ENCODE assay signal across 26 cellular contexts in the genomic region with DNA sequence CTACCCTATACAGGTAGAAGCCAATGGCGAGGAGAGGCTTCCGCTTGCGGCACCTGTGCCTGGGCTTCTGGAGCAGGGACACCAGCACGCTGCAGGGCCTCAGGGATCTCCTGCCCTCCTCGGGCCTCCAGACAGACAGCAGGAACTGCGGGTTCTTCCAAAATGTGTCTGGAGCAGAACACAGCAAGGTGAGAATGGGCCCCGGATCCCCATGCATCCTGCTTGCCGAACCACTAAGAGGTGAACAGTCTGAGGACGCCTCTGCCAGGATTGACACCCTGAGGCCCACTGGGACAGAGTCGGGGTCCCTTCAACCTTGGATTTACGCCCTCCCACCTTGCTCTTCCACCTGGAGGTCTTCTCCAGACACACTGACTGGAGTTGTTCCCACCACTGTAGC. TPM values are rescaled to one million over a fixed set of nuclear protein-coding genes. Genes with fewer than 3 reads are reported as not detected.
"Had no signal": no experiment of that assay in that cellular context is flagged by ENCODE, and none has a peak within 500 bp of the region (broad histone marks: within the 10 kb centered on the region; RNA-seq: fewer than 3 reads in every experiment).

No MANE protein-coding gene starts in this region.

- H3K27me3 Mint-ChIP-seq: dendritic cell treated with granulocyte-macrophage colony-stimulating factor and Interleukin-4, amounts not matched to agents 40 ng/mL and 50 ng/mL, for 4 days; memory B cell; stimulated activated naive CD8-positive, alpha-beta T cell treated with anti-CD3 and anti-CD28 coated beads, Interleukin-15, amount 100 ng/mL, for 72 hours had no signal

- H3K9me3 Mint-ChIP-seq: dendritic cell treated with granulocyte-macrophage colony-stimulating factor and Interleukin-4, amounts not matched to agents 40 ng/mL and 50 ng/mL, for 4 days; immature natural killer cell; natural killer cell treated with Interleukin-12 subunit alpha and Interleukin-12 subunit beta and Interleukin-15 and Interleukin-18, amount 100 ng/mL, for 72 hours; neural crest cell; stimulated activated naive CD8-positive, alpha-beta T cell treated with anti-CD3 and anti-CD28 coated beads, Interleukin-15, amount 100 ng/mL, for 72 hours had no signal

- H3K4me3 ChIP-seq: esophagus squamous epithelium, lung, prostate gland, right atrium auricular region, smooth muscle cell, suprapubic skin, transverse colon had no signal

- H3K4me1 Mint-ChIP-seq: immature natural killer cell; neural crest cell; stimulated activated naive CD8-positive, alpha-beta T cell treated with anti-CD3 and anti-CD28 coated beads, Interleukin-15, amount 100 ng/mL, for 72 hours had no signal

- H3K4me1 ChIP-seq: prostate gland, right atrium auricular region, suprapubic skin, transverse colon had no signal

- ATAC-seq: sciatic nerve; stimulated activated naive CD8-positive, alpha-beta T cell treated with anti-CD3 and anti-CD28 coated beads, Interleukin-15, amount 100 ng/mL, for 72 hours had no signal

- H3K36me3 Mint-ChIP-seq: immature natural killer cell; natural killer cell treated with Interleukin-12 subunit alpha and Interleukin-12 subunit beta and Interleukin-15 and Interleukin-18, amount 100 ng/mL, for 72 hours had no signal

- H3K4me2 ChIP-seq: smooth muscle cell had no signal

- H3K36me3 ChIP-seq: prostate gland, right atrium auricular region, suprapubic skin, transverse colon had no signal

- H3K27ac Mint-ChIP-seq: dendritic cell treated with granulocyte-macrophage colony-stimulating factor and Interleukin-4, amounts not matched to agents 40 ng/mL and 50 ng/mL, for 4 days; immature natural killer cell; memory B cell; natural killer cell treated with Interleukin-12 subunit alpha and Interleukin-12 subunit beta and Interleukin-15 and Interleukin-18, amount 100 ng/mL, for 72 hours had no signal

- DNase-seq: effector memory CD4-positive, alpha-beta T cell; erythroblast; esophagus squamous epithelium; foreskin melanocyte; glutamatergic neuron; hypothalamus; immature natural killer cell; stimulated activated CD4-positive, alpha-beta T cell treated with anti-CD3 and anti-CD28 coated beads, Interleukin-12 subunit alpha, Interleukin-12 subunit beta, amount 100 ng/mL, for 4 hours; stimulated activated CD4-positive, alpha-beta T cell treated with anti-CD3 and anti-CD28 coated beads, Interleukin-1b, Interleukin-23, amount 100 ng/mL, for 48 hours; stimulated activated CD4-positive, alpha-beta T cell treated with anti-CD3 and anti-CD28 coated beads, Interleukin-4, amount 100 ng/mL, for 1 hour; stimulated activated CD8-positive, alpha-beta memory T cell treated with anti-CD3 and anti-CD28 coated beads, Interleukin-4, amount 100 ng/mL, for 48 hours; stimulated activated naive CD4-positive, alpha-beta T cell; stimulated activated naive CD8-positive, alpha-beta T cell treated with anti-CD3 and anti-CD28 coated beads, Interleukin-15, amount 100 ng/mL, for 72 hours; transverse colon had no signal

- H3K4me3 Mint-ChIP-seq: dendritic cell treated with granulocyte-macrophage colony-stimulating factor and Interleukin-4, amounts not matched to agents 40 ng/mL and 50 ng/mL, for 4 days; immature natural killer cell; memory B cell; natural killer cell treated with Interleukin-12 subunit alpha and Interleukin-12 subunit beta and Interleukin-15 and Interleukin-18, amount 100 ng/mL, for 72 hours; neural crest cell; stimulated activated naive CD8-positive, alpha-beta T cell treated with anti-CD3 and anti-CD28 coated beads, Interleukin-15, amount 100 ng/mL, for 72 hours had no signal

- H3K27ac ChIP-seq: esophagus squamous epithelium, prostate gland, right atrium auricular region, suprapubic skin, transverse colon had no signal

- H3K27me3 ChIP-seq: right atrium auricular region, suprapubic skin, transverse colon had no signal

- H3K9me3 ChIP-seq: esophagus squamous epithelium, prostate gland, right atrium auricular region, suprapubic skin, transverse colon had no signal

RNA-seq across cellular contexts. Expression of a gene that starts 25.4 kb away (rescaled TPM):
- polyA plus RNA-seq: immature natural killer cell, liver had no signal

RNA-seq across cellular contexts. Expression of a gene that starts 53.7 kb away (rescaled TPM):
- total RNA-seq: osteoblast had no signal
- polyA plus RNA-seq: immature natural killer cell had no signal
